10 cellular contexts compared by ENCODE assay signal in genomic region chr7:123871998-123872867, GRCh38. TPM values are rescaled to one million over a fixed set of nuclear protein-coding genes. Genes with fewer than 3 reads are reported as not detected.
DNase-seq lines count a peak whose midpoint lies in the region; ATAC-seq, FAIRE-seq and TF ChIP-seq lines count a peak whose summit lies in the region.
"Had no signal": no experiment of that assay in that cellular context is flagged by ENCODE, and none has a peak within 500 bp of the region (broad histone marks: within the 10 kb centered on the region; RNA-seq: fewer than 3 reads in every experiment).

No MANE protein-coding gene starts in this region.

- no peaks in the 10 kb centered on the region for H3K36me3 ChIP-seq in OCI-LY1 (ENCODE audit: insufficient read depth, low read length)
- no peaks in the 10 kb centered on the region for H3K36me3 ChIP-seq in kidney (ENCODE audit: control insufficient read depth in 1 of 2, insufficient read depth in 2 of 2, low read length in 2 of 2)
- H3K36me3 ChIP-seq: BLaER1, uterus had no signal

- no peak for FAIRE-seq in kidney (lab: Jason Lieb, UNC)

- H3F3A ChIP-seq in OCI-LY1 (ENCODE audit: insufficient read depth, low read length): no peaks in the 10 kb centered on the region

- no peak overlapping the region for H2AFZ ChIP-seq in OCI-LY1 (ENCODE audit: low read length)

- in situ Hi-C loops in astrocyte of the spinal cord (cut with HindIII; ENCODE audit: low sequenced_read_pairs): no loop called here

- intact Hi-C loops in kidney (cut with DNase I): no loop called here

- H3K27me3 ChIP-seq in OCI-LY1 (ENCODE audit: insufficient read depth, low read length): no peaks in the 10 kb centered on the region
- H3K27me3 ChIP-seq: BLaER1, uterus had no signal

- no peak overlapping the region for H3K27ac ChIP-seq in OCI-LY1 (ENCODE audit: low read depth, low read length, poor library complexity, severe bottlenecking)
- H3K27ac ChIP-seq in kidney (ENCODE audit: low read depth in 2 of 2, low read length in 2 of 2): no peak overlapping the region
- H3K27ac ChIP-seq: BLaER1, uterus had no signal

- H3K4me2 ChIP-seq in OCI-LY1 (ENCODE audit: low read length): no peak overlapping the region
- H3K4me2 ChIP-seq: BLaER1 had no signal

- peak; percentile 73 for TF ChIP-seq CTCF in OCI-LY1 (IDR thresholded peaks at IDR 0.05; ENCODE audit: low read length)
- TF ChIP-seq CTCF in astrocyte of the spinal cord (IDR thresholded peaks at IDR 0.05; ENCODE audit: low read depth, low read length): peak; percentile 59
- TF ChIP-seq CTCF in kidney (IDR thresholded peaks at IDR 0.05; ENCODE audit: borderline replicate concordance, extremely low read depth, insufficient read depth): peak; percentile 59

- H3K4me1 ChIP-seq in OCI-LY1 (ENCODE audit: insufficient read depth, low read length, severe bottlenecking): no peaks in the 10 kb centered on the region
- peaks cover 0 to 2% of the 10 kb centered on the region in 2 donors for H3K4me1 ChIP-seq in kidney (ENCODE audit: control insufficient read depth in 1 of 2, insufficient read depth in 1 of 2, low read depth in 1 of 2, low read length in 2 of 2)
- H3K4me1 ChIP-seq: BLaER1, uterus had no signal

- no peaks in the 10 kb centered on the region for H3K9me3 ChIP-seq in OCI-LY1 (ENCODE audit: low read length)
- no peaks in the 10 kb centered on the region for H3K9me3 ChIP-seq in kidney (ENCODE audit: control insufficient read depth in 1 of 2, low read length in 2 of 2)
- H3K9me3 ChIP-seq: BLaER1, uterus had no signal

- H4K20me1 ChIP-seq in OCI-LY1 (ENCODE audit: insufficient read depth, low read length): no peaks in the 10 kb centered on the region
- H4K20me1 ChIP-seq: BLaER1 had no signal

- H3K9ac ChIP-seq in OCI-LY1 (ENCODE audit: low read length): no peak overlapping the region
- H3K9ac ChIP-seq in kidney (ENCODE audit: low read length in 2 of 2): peak overlapping the region in 1 of 2 donors; percentile 6
- H3K9ac ChIP-seq: BLaER1 had no signal

- no peaks in the 10 kb centered on the region for H3K79me2 ChIP-seq in OCI-LY1 (ENCODE audit: insufficient read depth, low read length)

- no peaks in the 10 kb centered on the region for H3K9me2 ChIP-seq in OCI-LY1 (ENCODE audit: low read depth, low read length)

- DNase-seq in DMS79 treated with DMSO at 0.1 percent for 48 hours (lab: John Stamatoyannopoulos, UW): peak; percentile 4
- no peak for DNase-seq in DMS79 (lab: John Stamatoyannopoulos, UW)
- DNase-seq in HS-5 (ENCODE audit: low read depth): peak; percentile 10
- DNase-seq in astrocyte of the spinal cord (ENCODE audit: low read depth, low spot score): peak; percentile 52
- DNase-seq in kidney: no peak
- DNase-seq in stimulated activated naive CD8-positive, alpha-beta T cell treated with anti-CD3 and anti-CD28 coated beads, Interleukin-15, Interleukin-2, amounts not matched to agents 100 U/mL and 50 U/mL, for 24 hours: peak; percentile 26

- ATAC-seq in GM21529 (IDR thresholded peaks at IDR 0.05; ENCODE audit: unreplicated experiment): peak; percentile 87
- ATAC-seq in stimulated activated naive CD8-positive, alpha-beta T cell treated with anti-CD3 and anti-CD28 coated beads, Interleukin-15, Interleukin-2, amounts not matched to agents 100 U/mL and 50 U/mL, for 24 hours: peak; percentile 75

- H3K4me3 ChIP-seq in OCI-LY1 (ENCODE audit: low read depth, low read length, poor library complexity, severe bottlenecking): no peak overlapping the region
- no peak overlapping the region for H3K4me3 ChIP-seq in astrocyte of the spinal cord (ENCODE audit: low read depth, low read length)
- peak overlapping the region in 1 of 2 donors; percentile 13 for H3K4me3 ChIP-seq in kidney (ENCODE audit: low read length in 2 of 2)
- H3K4me3 ChIP-seq: BLaER1, uterus had no signal

RNA-seq across cellular contexts. Expression of gene HYAL4, which starts 27.3 kb away (rescaled TPM):
- not detected for total RNA-seq in kidney
- polyA plus RNA-seq in kidney (ENCODE audit: insufficient read depth, low read depth, low replicate concordance): 0.24 TPM
- total RNA-seq: uterus had no signal

RNA-seq across cellular contexts. Expression of gene SPAM1, which starts 52.8 kb away (rescaled TPM):
- not detected for total RNA-seq in kidney
- not detected for polyA plus RNA-seq in kidney (ENCODE audit: insufficient read depth, low read depth, low replicate concordance)
- total RNA-seq: uterus had no signal

Comparison
In these comparisons a context has a peak if more than half of its experiments do, and no peak if none do; other contexts are left out.
1. DNase-seq: peak in DMS79 treated with DMSO at 0.1 percent for 48 hours (single experiment), HS-5 (single experiment), astrocyte of the spinal cord (single experiment) and stimulated activated naive CD8-positive, alpha-beta T cell treated with anti-CD3 and anti-CD28 coated beads, Interleukin-15, Interleukin-2, amounts not matched to agents 100 U/mL and 50 U/mL, for 24 hours (single experiment); none in DMS79 (single experiment) and kidney (single experiment).
2. Peak in every context shown above with its lines, with median percentiles within 50 percentile points of each other: CTCF ChIP-seq.